9 cellular contexts compared by ENCODE assay signal in the genomic region with DNA sequence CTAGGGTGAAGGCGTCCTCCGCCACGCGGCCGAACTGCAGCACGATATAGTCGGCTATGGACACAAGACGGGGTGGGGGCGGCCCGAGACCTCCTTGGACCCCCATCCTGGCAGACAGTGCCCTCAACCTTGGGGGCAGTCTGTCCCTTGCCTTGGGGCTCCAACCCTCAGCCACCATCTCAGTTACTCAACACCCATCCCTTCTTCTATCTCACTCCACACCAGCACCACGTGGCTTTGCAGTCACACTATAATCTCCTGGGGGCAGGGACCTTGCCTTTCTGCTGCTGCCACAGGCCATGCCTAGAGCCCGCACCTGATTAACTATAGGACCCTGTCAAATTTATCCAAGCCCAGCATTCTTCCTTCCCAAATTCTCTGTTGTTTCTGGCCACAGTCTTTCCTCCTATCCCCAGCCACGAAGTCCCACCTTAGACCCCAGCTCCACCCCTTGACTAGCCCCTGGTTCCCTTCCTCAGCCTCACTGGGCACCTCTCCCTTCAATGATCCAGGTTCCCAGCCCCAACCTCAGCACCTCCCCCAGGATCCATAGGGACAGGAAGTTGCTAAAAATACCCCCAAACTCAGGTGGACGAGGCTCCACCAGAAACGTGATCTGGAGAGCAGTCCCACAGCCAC. TPM values are rescaled to one million over a fixed set of nuclear protein-coding genes. Genes with fewer than 3 reads are reported as not detected.
A peak's percentile ranks its signal among the peaks of the same experiment; 100 is the strongest.
DNase-seq lines count a peak whose midpoint lies in the region; FAIRE-seq and TF ChIP-seq lines count a peak whose summit lies in the region.
"Had no signal": no experiment of that assay in that cellular context is flagged by ENCODE, and none has a peak within 500 bp of the region (broad histone marks: within the 10 kb centered on the region; RNA-seq: fewer than 3 reads in every experiment).

No MANE protein-coding gene starts in this region.

- intact Hi-C loops in activated T-helper 2 cell treated with anti-CD3 and anti-CD28 coated beads, Interferon-gamma antibody, Interleukin-2, Interleukin-4, amounts not matched to agents 10 μg/mL and 5 μg/mL and 100 μg/mL, durations not matched to agents 14 hours and 24 hours and 36 hours (cut with micrococcal nuclease) = no loop called here
- intact Hi-C loops in stomach (cut with DNase I; ENCODE audit: low total_unique reads) = no loop called here

- H3K4me1 ChIP-seq in stomach (peaks cover 31 to 47% (median 40%) of the 10 kb centered on the region in 4 donors), Karpas-422 (ENCODE audit: low read length) (peaks cover 3% of the 10 kb centered on the region; the same call in 1 of the 2 replicates)

- peak; percentile 64 for DNase-seq in activated CD8-positive, alpha-beta memory T cell treated with anti-CD3 and anti-CD28 coated beads for 24 hours
- DNase-seq in activated CD8-positive, alpha-beta memory T cell treated with anti-CD3 and anti-CD28 coated beads, Interleukin-2, amount 50 U/mL, for 4 hours = no peak
- DNase-seq in activated T-helper 2 cell treated with anti-CD3 and anti-CD28 coated beads, Interferon-gamma antibody, Interleukin-2, Interleukin-4, amounts not matched to agents 10 μg/mL and 5 μg/mL and 100 μg/mL, durations not matched to agents 14 hours and 24 hours and 36 hours (ENCODE audit: low spot score) = no peak
- DNase-seq in stomach (no peak), GM12891 (ENCODE audit: insufficient read length, low spot score) (no peak), dedifferentiated amniotic fluid mesenchymal stem cell (ENCODE audit: extremely low spot score) (no peak), Karpas-422 (no peak)
- DNase-seq: GOT3 had no signal

- TF ChIP-seq POLR2A in stomach (IDR thresholded peaks at IDR 0.05) (no peak), GM12891 (IDR thresholded peaks at IDR 0.05; ENCODE audit: low read depth, low read length) (no peak)

- no peaks in the 10 kb centered on the region for H3K79me2 ChIP-seq in Karpas-422 (ENCODE audit: low read length)

- H3K27me3 Mint-ChIP-seq in activated T-helper 2 cell treated with anti-CD3 and anti-CD28 coated beads, Interferon-gamma antibody, Interleukin-2, Interleukin-4, amounts not matched to agents 10 μg/mL and 5 μg/mL and 100 μg/mL, durations not matched to agents 14 hours and 24 hours and 36 hours (ENCODE audit: low read depth) = peaks cover 31% of the 10 kb centered on the region

- TF ChIP-seq EP300 in stomach (IDR thresholded peaks at IDR 0.05) = no peak

- H3K4me3 Mint-ChIP-seq in activated T-helper 2 cell treated with anti-CD3 and anti-CD28 coated beads, Interferon-gamma antibody, Interleukin-2, Interleukin-4, amounts not matched to agents 10 μg/mL and 5 μg/mL and 100 μg/mL, durations not matched to agents 14 hours and 24 hours and 36 hours (ENCODE audit: low read depth) = peak overlapping the region; percentile 74

- peak overlapping the region; percentile 21 for H3K27ac Mint-ChIP-seq in activated T-helper 2 cell treated with anti-CD3 and anti-CD28 coated beads, Interferon-gamma antibody, Interleukin-2, Interleukin-4, amounts not matched to agents 10 μg/mL and 5 μg/mL and 100 μg/mL, durations not matched to agents 14 hours and 24 hours and 36 hours

- peak overlapping the region; percentile 11 to 98 (median 98) for H3K27ac ChIP-seq in stomach
- H3K27ac ChIP-seq in Karpas-422 (ENCODE audit: low read length) = no peak overlapping the region

- H3K36me3 Mint-ChIP-seq in activated T-helper 2 cell treated with anti-CD3 and anti-CD28 coated beads, Interferon-gamma antibody, Interleukin-2, Interleukin-4, amounts not matched to agents 10 μg/mL and 5 μg/mL and 100 μg/mL, durations not matched to agents 14 hours and 24 hours and 36 hours (ENCODE audit: low read depth) = no peaks in the 10 kb centered on the region

- no peak for TF ChIP-seq CTCF in stomach (IDR thresholded peaks at IDR 0.05)

- peaks cover 3% of the 10 kb centered on the region for H3K4me1 Mint-ChIP-seq in activated T-helper 2 cell treated with anti-CD3 and anti-CD28 coated beads, Interferon-gamma antibody, Interleukin-2, Interleukin-4, amounts not matched to agents 10 μg/mL and 5 μg/mL and 100 μg/mL, durations not matched to agents 14 hours and 24 hours and 36 hours (ENCODE audit: low read depth)

- no peaks in the 10 kb centered on the region for H3K36me3 ChIP-seq in stomach
- H3K36me3 ChIP-seq in Karpas-422 (ENCODE audit: insufficient read depth, low read length) = no peaks in the 10 kb centered on the region

- H4K20me1 ChIP-seq in Karpas-422 (ENCODE audit: insufficient read depth, low read depth, low read length) = no peaks in the 10 kb centered on the region

- peaks cover 2% of the 10 kb centered on the region for H3K9me3 ChIP-seq in iPS-18c (ENCODE audit: control insufficient read depth, insufficient read depth, low read length)
- H3K9me3 ChIP-seq in stomach = no peaks in the 10 kb centered on the region
- H3K9me3 ChIP-seq in Karpas-422 (ENCODE audit: low read length) = no peaks in the 10 kb centered on the region

- FAIRE-seq in GM12891 (lab: Jason Lieb, UNC) = no peak

- no peak overlapping the region for H3K9ac ChIP-seq in Karpas-422 (ENCODE audit: low read length)

- H3K4me3 ChIP-seq in iPS-18c (ENCODE audit: insufficient read depth, low read depth, low read length) (peak overlapping the region; percentile 77), stomach (peak overlapping the region; percentile 65 to 99 (median 89)), Karpas-422 (ENCODE audit: low read length) (no peak overlapping the region)

- H3K27me3 ChIP-seq in stomach = peaks cover 0 to 43% (median 16%) of the 10 kb centered on the region in 3 donors
- H3K27me3 ChIP-seq in Karpas-422 (ENCODE audit: low read length) = no peaks in the 10 kb centered on the region

- 50 to 60% (median 51%) methylated on average over 15 of the region's 15 CpGs for WGBS in stomach, 5 donors

- no peak overlapping the region for H2AFZ ChIP-seq in Karpas-422 (ENCODE audit: low read length)

- no peak overlapping the region for H3K4me2 ChIP-seq in Karpas-422 (ENCODE audit: low read depth, low read length, poor library complexity, severe bottlenecking)

- no peaks in the 10 kb centered on the region for H3K9me3 Mint-ChIP-seq in activated T-helper 2 cell treated with anti-CD3 and anti-CD28 coated beads, Interferon-gamma antibody, Interleukin-2, Interleukin-4, amounts not matched to agents 10 μg/mL and 5 μg/mL and 100 μg/mL, durations not matched to agents 14 hours and 24 hours and 36 hours

- no peaks in the 10 kb centered on the region for H3K9me2 ChIP-seq in Karpas-422 (replicated peaks; ENCODE audit: insufficient read depth, low read length)

TF ChIP-seq in GM12891, 5 proteins besides CTCF, POLR2A, EP300 and RAD21:
- TF ChIP-seq TAF1 (IDR thresholded peaks at IDR 0.05; ENCODE audit: low read depth, low read length) (no peak), SPI1 (IDR thresholded peaks at IDR 0.05; ENCODE audit: low read depth, low read length) (no peak), POU2F2 (IDR thresholded peaks at IDR 0.05; ENCODE audit: low read depth, low read length) (no peak), PAX5 (IDR thresholded peaks at IDR 0.05; ENCODE audit: insufficient read depth, low read length, severe bottlenecking) (no peak), POLR2AphosphoS5 (IDR thresholded peaks at IDR 0.05; ENCODE audit: low read depth, low read length) (no peak)

RNA-seq across cellular contexts. Expression of a gene that starts 1.6 kb away (rescaled TPM):
- total RNA-seq in activated T-helper 2 cell treated with anti-CD3 and anti-CD28 coated beads, Interferon-gamma antibody, Interleukin-2, Interleukin-4, amounts not matched to agents 10 μg/mL and 5 μg/mL and 100 μg/mL, durations not matched to agents 14 hours and 24 hours and 36 hours = 1.8 and 2.0 TPM in 2 replicates
- total RNA-seq in stomach = 10 to 100 TPM; 13.0 to 49.1 (median 19.1) TPM
- polyA plus RNA-seq in stomach = 10 to 100 TPM; 18.4 to 31.0 (median 18.6) TPM
- 0.06 TPM for polyA plus RNA-seq in GM12891 (2012; ENCODE audit: low read depth, missing spikeins)
- total RNA-seq in Karpas-422 (2014; rRNA removed; shearing (Covaris generic); ENCODE audit: low replicate concordance) = not detected in 2 replicates

RNA-seq across cellular contexts. Expression of a gene that starts 14.2 kb away (rescaled TPM):
- total RNA-seq in activated T-helper 2 cell treated with anti-CD3 and anti-CD28 coated beads, Interferon-gamma antibody, Interleukin-2, Interleukin-4, amounts not matched to agents 10 μg/mL and 5 μg/mL and 100 μg/mL, durations not matched to agents 14 hours and 24 hours and 36 hours = not detected in 2 replicates
- total RNA-seq in stomach = not detected
- polyA plus RNA-seq in stomach = under 1 TPM in 1 of 3 donors, not detected in 2; 0.05 TPM
- polyA plus RNA-seq in GM12891 (2012; ENCODE audit: low read depth, missing spikeins) = not detected
- not detected in 2 replicates for total RNA-seq in Karpas-422 (2014; rRNA removed; shearing (Covaris generic); ENCODE audit: low replicate concordance)

RNA-seq across cellular contexts. Expression of a gene that starts 30.3 kb away (rescaled TPM):
- 1,727 and 1,773 TPM in 2 replicates for total RNA-seq in activated T-helper 2 cell treated with anti-CD3 and anti-CD28 coated beads, Interferon-gamma antibody, Interleukin-2, Interleukin-4, amounts not matched to agents 10 μg/mL and 5 μg/mL and 100 μg/mL, durations not matched to agents 14 hours and 24 hours and 36 hours
- 1,000 to 10,000 TPM in 3 of 5 donors, 100 to 1,000 TPM in 2; 584 to 2,035 (median 1,370) TPM for total RNA-seq in stomach
- polyA plus RNA-seq in stomach = 1,000 to 10,000 TPM; 1,897 to 2,710 (median 2,028) TPM
- polyA plus RNA-seq in GM12891 (2012; ENCODE audit: low read depth, missing spikeins) = 3,836 TPM
- total RNA-seq in Karpas-422 (2014; rRNA removed; shearing (Covaris generic); ENCODE audit: low replicate concordance) = 3,423 and 3,839 TPM in 2 replicates

RNA-seq across cellular contexts. Expression of a gene that starts 46.4 kb away (rescaled TPM):
- total RNA-seq in activated T-helper 2 cell treated with anti-CD3 and anti-CD28 coated beads, Interferon-gamma antibody, Interleukin-2, Interleukin-4, amounts not matched to agents 10 μg/mL and 5 μg/mL and 100 μg/mL, durations not matched to agents 14 hours and 24 hours and 36 hours = 20.6 and 21.1 TPM in 2 replicates
- 1 to 10 TPM; 1.3 to 8.3 (median 3.5) TPM for total RNA-seq in stomach
- polyA plus RNA-seq in stomach = 1 to 10 TPM; 3.1 to 4.9 (median 3.2) TPM
- polyA plus RNA-seq in GM12891 (2012; ENCODE audit: low read depth, missing spikeins) = 3.6 TPM
- total RNA-seq in Karpas-422 (2014; rRNA removed; shearing (Covaris generic); ENCODE audit: low replicate concordance) = 9.8 and 14.8 TPM in 2 replicates
